ENCODE assay signal across 12 cellular contexts in the genomic region with DNA sequence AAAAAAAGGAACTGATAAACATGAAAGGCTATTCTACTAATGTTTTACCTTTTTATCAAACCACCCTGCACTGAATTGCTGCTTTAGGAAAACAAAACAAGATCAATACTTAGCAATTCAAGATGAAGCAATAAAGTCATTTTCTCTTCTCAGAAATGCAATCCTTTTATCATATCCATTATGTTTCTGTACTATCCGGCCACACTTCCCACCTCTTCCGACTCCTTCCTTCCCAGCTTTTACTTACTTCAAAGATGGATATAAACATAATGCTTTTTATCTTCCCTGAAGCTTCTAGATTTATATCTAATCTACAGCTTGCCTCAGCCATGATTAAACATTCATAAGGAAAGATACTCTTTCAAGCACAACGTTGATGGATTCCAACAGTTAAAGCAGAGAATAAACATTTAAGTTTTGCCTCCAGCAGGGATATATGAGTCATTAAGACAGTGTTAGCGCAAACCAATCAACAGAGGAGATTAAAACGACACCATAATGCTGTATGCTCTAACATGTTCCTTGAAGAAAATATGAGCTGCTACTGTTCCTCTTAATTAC.
A peak's percentile ranks its signal among the peaks of the same experiment; 100 is the strongest.
DNase-seq lines count a peak whose midpoint lies in the region; ATAC-seq and TF ChIP-seq lines count a peak whose summit lies in the region.
"Had no signal": no experiment of that assay in that cellular context is flagged by ENCODE, and none has a peak within 500 bp of the region (broad histone marks: within the 10 kb centered on the region; RNA-seq: fewer than 3 reads in every experiment).

No MANE protein-coding gene starts in this region.

- no peak for ATAC-seq in activated CD8-positive, alpha-beta memory T cell treated with anti-CD3 and anti-CD28 coated beads, Interleukin-2, amount 10 ng/mL, durations not matched to agents 7 days and 5 days
- no peak for ATAC-seq in sciatic nerve
- ATAC-seq: activated T-cell treated with anti-CD3 and anti-CD28 coated beads, Interleukin-2, amount 50 U/mL, for 4 hours; left colon had no signal

- intact Hi-C loops in sciatic nerve (cut with DNase I), result no loop called here

- no peak for TF ChIP-seq EP300 in neural cell (conservative IDR thresholded peaks at IDR 0.05; ENCODE audit: poor library complexity, severe bottlenecking)

- CTCF ChIA-PET in RWPE1 (lab: Yijun Ruan, JAX), result no interaction called here
- CTCF ChIA-PET in activated CD8-positive, alpha-beta memory T cell treated with anti-CD3 and anti-CD28 coated beads, Interleukin-2, amount 10 ng/mL, durations not matched to agents 7 days and 5 days (lab: Charles Lee), result no interaction called here

- H3K27me3 Mint-ChIP-seq in activated CD8-positive, alpha-beta memory T cell treated with anti-CD3 and anti-CD28 coated beads, Interleukin-2, amount 10 ng/mL, durations not matched to agents 7 days and 5 days, result no peaks in the 10 kb centered on the region

- H2AFZ ChIP-seq in neural cell (ENCODE audit: low read depth, low read length), result peak overlapping the region; percentile 28

- H3K4me3 ChIP-seq in epithelial cell of proximal tubule (ENCODE audit: low read depth, low read length) (peak overlapping the region; percentile 37), neural cell (ENCODE audit: low read length) (peak overlapping the region; percentile 60)

- H3K9ac ChIP-seq in neural cell (ENCODE audit: low read length), result peak overlapping the region; percentile 63

- H3K36me3 Mint-ChIP-seq in activated CD8-positive, alpha-beta memory T cell treated with anti-CD3 and anti-CD28 coated beads, Interleukin-2, amount 10 ng/mL, durations not matched to agents 7 days and 5 days, result peaks cover 32% of the 10 kb centered on the region

- H4K20me1 ChIP-seq in neural cell (ENCODE audit: insufficient read depth), result no peaks in the 10 kb centered on the region

- TF ChIP-seq CTCF in RWPE1 (conservative IDR thresholded peaks at IDR 0.05; ENCODE audit: low read depth) (no peak), epithelial cell of proximal tubule (conservative IDR thresholded peaks at IDR 0.05; ENCODE audit: low read depth, low read length) (no peak), neural cell (IDR thresholded peaks at IDR 0.05; ENCODE audit: poor library complexity, severe bottlenecking) (no peak), GM13977 (IDR thresholded peaks at IDR 0.05; ENCODE audit: extremely low read depth, insufficient read depth, missing control alignments) (no peak)

- H3K79me2 ChIP-seq in neural cell (replicated peaks; ENCODE audit: insufficient read depth, low read length), result peaks cover 40% of the 10 kb centered on the region

- no peaks in the 10 kb centered on the region for H3K27me3 ChIP-seq in neural cell (ENCODE audit: insufficient read depth, low read depth, low read length)

- TF ChIP-seq RAD21 in neural cell (conservative IDR thresholded peaks at IDR 0.05), result no peak

- H3F3A ChIP-seq in neural cell (ENCODE audit: insufficient read depth, low read length, poor library complexity, severe bottlenecking), result no peaks in the 10 kb centered on the region

- POLR2A ChIA-PET in RWPE1 (lab: Yijun Ruan, JAX; ENCODE audit: low non-redundant PET), result interaction anchor here (0.5 kb wide), 1 partner anchor 395 kb away, joined by 3 read pairs; no protein-coding TSS in a partner anchor

- peak; percentile 21 for DNase-seq in D341Med (ENCODE audit: low spot score)
- peak; percentile 4 for DNase-seq in RWPE1 (ENCODE audit: low spot score)
- DNase-seq in epithelial cell of proximal tubule (ENCODE audit: low read depth), result no peak
- DNase-seq in activated CD8-positive, alpha-beta memory T cell treated with anti-CD3 and anti-CD28 coated beads, Interleukin-2, amount 10 ng/mL, durations not matched to agents 7 days and 5 days, result no peak
- no peak for DNase-seq in GM13977 (ENCODE audit: low spot score)
- DNase-seq in sciatic nerve (ENCODE audit: low spot score), result no peak
- DNase-seq in NAMALWA (ENCODE audit: low spot score), result no peak
- DNase-seq: activated T-cell treated with anti-CD3 and anti-CD28 coated beads, Interleukin-2, amount 50 U/mL, for 4 hours; COR-L47; left colon had no signal

- H3K27ac Mint-ChIP-seq in activated CD8-positive, alpha-beta memory T cell treated with anti-CD3 and anti-CD28 coated beads, Interleukin-2, amount 10 ng/mL, durations not matched to agents 7 days and 5 days, result no peak overlapping the region
- H3K27ac Mint-ChIP-seq: T-helper 2 cell treated with Interferon-gamma antibody and Interleukin-4, amounts not matched to agents 5 μg/mL and 100 μg/mL, for 36 hours had no signal

- H3K9me2 ChIP-seq in neural cell (ENCODE audit: insufficient read depth, low read length), result no peaks in the 10 kb centered on the region

- in situ Hi-C loops in GM13977 (cut with MboI; ENCODE audit: low pct_unique_long_range_greater_than_20kb, low sequenced_read_pairs, unreplicated experiment), result no loop called here

- H3K9me3 ChIP-seq in neural cell (ENCODE audit: low read length), result peaks cover 2% of the 10 kb centered on the region

- H3K4me3 Mint-ChIP-seq in activated CD8-positive, alpha-beta memory T cell treated with anti-CD3 and anti-CD28 coated beads, Interleukin-2, amount 10 ng/mL, durations not matched to agents 7 days and 5 days, result no peak overlapping the region
- H3K4me3 Mint-ChIP-seq: activated T-cell treated with anti-CD3 and anti-CD28 coated beads, Interleukin-2, amount 50 U/mL, for 4 hours; T-helper 2 cell treated with Interferon-gamma antibody and Interleukin-4, amounts not matched to agents 5 μg/mL and 100 μg/mL, for 36 hours had no signal

- H3K27ac ChIP-seq in RWPE1 (no peak overlapping the region), neural cell (ENCODE audit: low read length) (peak overlapping the region; percentile 74)

- H3K36me3 ChIP-seq in neural cell (ENCODE audit: insufficient read depth, low read length), result no peaks in the 10 kb centered on the region

- peaks cover 6% of the 10 kb centered on the region for H3K4me1 Mint-ChIP-seq in activated CD8-positive, alpha-beta memory T cell treated with anti-CD3 and anti-CD28 coated beads, Interleukin-2, amount 10 ng/mL, durations not matched to agents 7 days and 5 days

- peaks cover 5% of the 10 kb centered on the region for H3K9me3 Mint-ChIP-seq in activated CD8-positive, alpha-beta memory T cell treated with anti-CD3 and anti-CD28 coated beads, Interleukin-2, amount 10 ng/mL, durations not matched to agents 7 days and 5 days (ENCODE audit: low read depth)

- H3K4me2 ChIP-seq in neural cell (ENCODE audit: low read length), result peak overlapping the region; percentile 50

TF ChIP-seq in neural cell, 6 proteins besides CTCF, POLR2A, EP300 and RAD21:
- no peak for TF ChIP-seq EZH2 (IDR thresholded peaks at IDR 0.05; ENCODE audit: borderline replicate concordance, insufficient read depth, low read length, poor library complexity, severe bottlenecking)
- no peak for TF ChIP-seq MXI1 (conservative IDR thresholded peaks at IDR 0.05; ENCODE audit: poor library complexity, severe bottlenecking)
- no peak for TF ChIP-seq POLR2AphosphoS5 (IDR thresholded peaks at IDR 0.05)
- TF ChIP-seq SMC3 (conservative IDR thresholded peaks at IDR 0.05; ENCODE audit: poor library complexity), result no peak
- TF ChIP-seq TAF1 (IDR thresholded peaks at IDR 0.05; ENCODE audit: low read depth), result no peak
- TF ChIP-seq, protein P1, sequence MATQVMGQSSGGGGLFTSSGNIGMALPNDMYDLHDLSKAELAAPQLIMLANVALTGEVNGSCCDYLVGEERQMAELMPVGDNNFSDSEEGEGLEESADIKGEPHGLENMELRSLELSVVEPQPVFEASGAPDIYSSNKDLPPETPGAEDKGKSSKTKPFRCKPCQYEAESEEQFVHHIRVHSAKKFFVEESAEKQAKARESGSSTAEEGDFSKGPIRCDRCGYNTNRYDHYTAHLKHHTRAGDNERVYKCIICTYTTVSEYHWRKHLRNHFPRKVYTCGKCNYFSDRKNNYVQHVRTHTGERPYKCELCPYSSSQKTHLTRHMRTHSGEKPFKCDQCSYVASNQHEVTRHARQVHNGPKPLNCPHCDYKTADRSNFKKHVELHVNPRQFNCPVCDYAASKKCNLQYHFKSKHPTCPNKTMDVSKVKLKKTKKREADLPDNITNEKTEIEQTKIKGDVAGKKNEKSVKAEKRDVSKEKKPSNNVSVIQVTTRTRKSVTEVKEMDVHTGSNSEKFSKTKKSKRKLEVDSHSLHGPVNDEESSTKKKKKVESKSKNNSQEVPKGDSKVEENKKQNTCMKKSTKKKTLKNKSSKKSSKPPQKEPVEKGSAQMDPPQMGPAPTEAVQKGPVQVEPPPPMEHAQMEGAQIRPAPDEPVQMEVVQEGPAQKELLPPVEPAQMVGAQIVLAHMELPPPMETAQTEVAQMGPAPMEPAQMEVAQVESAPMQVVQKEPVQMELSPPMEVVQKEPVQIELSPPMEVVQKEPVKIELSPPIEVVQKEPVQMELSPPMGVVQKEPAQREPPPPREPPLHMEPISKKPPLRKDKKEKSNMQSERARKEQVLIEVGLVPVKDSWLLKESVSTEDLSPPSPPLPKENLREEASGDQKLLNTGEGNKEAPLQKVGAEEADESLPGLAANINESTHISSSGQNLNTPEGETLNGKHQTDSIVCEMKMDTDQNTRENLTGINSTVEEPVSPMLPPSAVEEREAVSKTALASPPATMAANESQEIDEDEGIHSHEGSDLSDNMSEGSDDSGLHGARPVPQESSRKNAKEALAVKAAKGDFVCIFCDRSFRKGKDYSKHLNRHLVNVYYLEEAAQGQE (IDR thresholded peaks at IDR 0.05; ENCODE audit: borderline replicate concordance), result no peak
TF ChIP-seq in neural cell: peak in this region for 0.

Comparison
In these comparisons a context has a peak if more than half of its experiments do, and no peak if none do; other contexts are left out.
1. DNase-seq: peak in D341Med (single experiment) and RWPE1 (single experiment); none in epithelial cell of proximal tubule (single experiment), activated CD8-positive, alpha-beta memory T cell treated with anti-CD3 and anti-CD28 coated beads, Interleukin-2, amount 10 ng/mL, durations not matched to agents 7 days and 5 days (single experiment), GM13977 (single experiment), sciatic nerve (single experiment) and NAMALWA (single experiment).